Comparison of ENCODE assay signal across 21 cellular contexts in the genomic region with DNA sequence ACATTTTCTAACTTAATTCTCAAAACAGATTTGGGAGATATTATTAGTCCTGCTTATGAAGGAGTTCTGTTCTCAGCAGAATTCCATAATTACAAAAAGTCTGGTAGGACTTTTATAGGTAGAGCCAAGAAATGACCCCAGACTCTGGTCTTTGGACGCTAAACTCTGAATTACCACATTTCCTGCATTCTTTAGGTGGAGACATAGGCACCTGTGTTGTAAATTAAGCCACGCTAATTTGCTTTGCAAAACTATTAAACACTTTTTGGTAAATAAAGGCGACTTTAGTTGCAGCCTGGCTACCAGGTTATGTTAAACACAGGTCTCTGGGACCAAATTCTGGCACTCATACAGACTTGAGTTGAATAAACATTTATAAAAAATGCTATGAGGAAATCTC.
DNase-seq lines count a peak whose midpoint lies in the region; ATAC-seq, FAIRE-seq and TF ChIP-seq lines count a peak whose summit lies in the region.
"Had no signal": no experiment of that assay in that cellular context is flagged by ENCODE, and none has a peak within 500 bp of the region (broad histone marks: within the 10 kb centered on the region; RNA-seq: fewer than 3 reads in every experiment).

No MANE protein-coding gene starts in this region.

- intact Hi-C loops in left ventricle myocardium inferior (cut with micrococcal nuclease) (no loop called here), right cardiac atrium (cut with DNase I) (no loop called here), tibial artery (cut with DNase I; ENCODE audit: low total_unique reads) (loop anchor here (10.0 kb wide), 1 partner anchor 85 kb away; no protein-coding TSS in a partner anchor), kidney (cut with DNase I) (no loop called here)

- no peak overlapping the region for H3K4ac ChIP-seq in mesenchymal stem cell (ENCODE audit: low read depth in 1 of 2, low read length in 2 of 2)

- H3K4me3 Mint-ChIP-seq in WTC11, result peak overlapping the region; percentile 6; the same call in 1 of the 2 replicates
- H3K4me3 Mint-ChIP-seq: activated CD4-positive, alpha-beta T cell treated with anti-CD3 and anti-CD28 coated beads for 36 hours; CD4-positive, CD25-positive, alpha-beta regulatory T cell had no signal

- no peak overlapping the region for H2BK15ac ChIP-seq in mesenchymal stem cell (ENCODE audit: low read depth, poor library complexity, severe bottlenecking)

- CTCF ChIA-PET in WTC11 (lab: Charles Lee), result interaction anchor here (1.0 kb wide), 3 partner anchors 18 to 227 kb away, joined by 3 to 5 read pairs (median 4); no protein-coding TSS in a partner anchor

- DNase-seq in left ventricle myocardium inferior (no peak), right cardiac atrium (no peak), WTC11 (ENCODE audit: low spot score) (no peak), mesenchymal stem cell (no peak), tibial artery (no peak), kidney (no peak), SKM-1 (lab: John Stamatoyannopoulos, UW; ENCODE audit: unreplicated experiment) (no peak)
- DNase-seq: activated CD4-positive, alpha-beta T cell treated with anti-CD3 and anti-CD28 coated beads for 36 hours; activated CD8-positive, alpha-beta memory T cell treated with anti-CD3 and anti-CD28 coated beads, Interleukin-2, amount 50 U/mL, for 4 hours; activated gamma-delta T cell; CD4-positive, CD25-positive, alpha-beta regulatory T cell; DND-41; MG63; NCI-H187; NCI-H446 treated with DMSO at 0.1 percent for 48 hours; stimulated activated naive CD4-positive, alpha-beta T cell treated with Interleukin-2 at 50 U/mL for 16 hours had no signal

- H3K9me3 Mint-ChIP-seq in WTC11, result no peaks in the 10 kb centered on the region
- H3K9me3 Mint-ChIP-seq: CD4-positive, CD25-positive, alpha-beta regulatory T cell had no signal

- H3K36me3 ChIP-seq in left ventricle myocardium inferior, result no peaks in the 10 kb centered on the region
- H3K36me3 ChIP-seq in mesenchymal stem cell (ENCODE audit: control insufficient read depth in 1 of 2, insufficient read depth in 2 of 2, low read depth in 1 of 2, low read length in 2 of 2), result peaks cover 0 to 27% of the 10 kb centered on the region in 2 experiments
- H3K36me3 ChIP-seq in tibial artery, result no peaks in the 10 kb centered on the region
- no peaks in the 10 kb centered on the region for H3K36me3 ChIP-seq in kidney (ENCODE audit: control insufficient read depth in 1 of 2, insufficient read depth in 2 of 2, low read length in 2 of 2)

- no peak overlapping the region for H2BK5ac ChIP-seq in mesenchymal stem cell (ENCODE audit: low read depth, low read length, poor library complexity, severe bottlenecking)

- no peak overlapping the region for H3K9ac ChIP-seq in mesenchymal stem cell (ENCODE audit: low read length)
- H3K9ac ChIP-seq in kidney (ENCODE audit: low read length in 2 of 2), result no peak overlapping the region

- no peak overlapping the region for H3K18ac ChIP-seq in mesenchymal stem cell (ENCODE audit: low read depth in 1 of 2, low read length in 2 of 2)

- no peaks in the 10 kb centered on the region for H3K27me3 ChIP-seq in left ventricle myocardium inferior (ENCODE audit: low read depth)
- H3K27me3 ChIP-seq in right cardiac atrium (ENCODE audit: control insufficient read depth, insufficient read depth), result no peaks in the 10 kb centered on the region
- H3K27me3 ChIP-seq in mesenchymal stem cell (ENCODE audit: control insufficient read depth in 1 of 2, insufficient read depth in 1 of 2, low read length in 2 of 2), result no peaks in the 10 kb centered on the region
- H3K27me3 ChIP-seq in tibial artery, result no peaks in the 10 kb centered on the region
- H3K27me3 ChIP-seq: MG63 had no signal

- no peak overlapping the region for H2AFZ ChIP-seq in mesenchymal stem cell (ENCODE audit: low read depth, low read length)

- H3K27ac Mint-ChIP-seq in WTC11, result peak overlapping the region; percentile 75
- H3K27ac Mint-ChIP-seq: activated CD4-positive, alpha-beta T cell treated with anti-CD3 and anti-CD28 coated beads for 36 hours had no signal

- peak overlapping the region; percentile 88 for H3K27ac ChIP-seq in left ventricle myocardium inferior (replicated peaks)
- no peak overlapping the region for H3K27ac ChIP-seq in right cardiac atrium (ENCODE audit: low read length)
- peak overlapping the region; percentile 13 for H3K27ac ChIP-seq in mesenchymal stem cell (ENCODE audit: low read length, poor library complexity, severe bottlenecking)
- H3K27ac ChIP-seq in tibial artery, result peak overlapping the region; percentile 91 to 93
- peak overlapping the region in 1 of 2 donors; percentile 92 for H3K27ac ChIP-seq in kidney (ENCODE audit: low read depth in 2 of 2, low read length in 2 of 2)

- peaks cover 3% of the 10 kb centered on the region for H3K27me3 Mint-ChIP-seq in WTC11 (ENCODE audit: low read depth)
- H3K27me3 Mint-ChIP-seq: activated CD4-positive, alpha-beta T cell treated with anti-CD3 and anti-CD28 coated beads for 36 hours; CD4-positive, CD25-positive, alpha-beta regulatory T cell had no signal

- peak overlapping the region; percentile 97 for H2AK5ac ChIP-seq in mesenchymal stem cell (ENCODE audit: low read length, severe bottlenecking)

- H3K4me2 ChIP-seq in mesenchymal stem cell (ENCODE audit: low read length, poor library complexity, severe bottlenecking), result no peak overlapping the region

- no peaks in the 10 kb centered on the region for H3K9me3 ChIP-seq in left ventricle myocardium inferior (replicated peaks)
- no peaks in the 10 kb centered on the region for H3K9me3 ChIP-seq in right cardiac atrium (ENCODE audit: control insufficient read depth, low read length)
- H3K9me3 ChIP-seq in mesenchymal stem cell (ENCODE audit: control insufficient read depth, low read length), result no peaks in the 10 kb centered on the region
- no peaks in the 10 kb centered on the region for H3K9me3 ChIP-seq in tibial artery
- H3K9me3 ChIP-seq in kidney (ENCODE audit: control insufficient read depth in 1 of 2, low read length in 2 of 2), result no peaks in the 10 kb centered on the region
- H3K9me3 ChIP-seq: MG63 had no signal

- peaks cover 87% of the 10 kb centered on the region for H3K4me1 Mint-ChIP-seq in WTC11

- 85% methylated on average over 3 of the region's 3 CpGs for WGBS in right cardiac atrium
- whole genome bisulfite sequencing in mesenchymal stem cell, result 67% methylated on average over 2 of the region's 3 CpGs

- no peak overlapping the region for H2BK12ac ChIP-seq in mesenchymal stem cell (ENCODE audit: low read length in 2 of 2)

- no peaks in the 10 kb centered on the region for H3K36me3 Mint-ChIP-seq in WTC11

- no peak overlapping the region for H4K8ac ChIP-seq in mesenchymal stem cell (ENCODE audit: low read length)

- POLR2A ChIA-PET in WTC11 (lab: Charles Lee), result no interaction called here

- H3K79me1 ChIP-seq in mesenchymal stem cell (replicated peaks; ENCODE audit: low read length, poor library complexity, severe bottlenecking), result no peaks in the 10 kb centered on the region

- ATAC-seq in right cardiac atrium (no peak), WTC11 (no peak), HG03469 (IDR thresholded peaks at IDR 0.05; ENCODE audit: unreplicated experiment) (no peak)
- ATAC-seq: activated CD4-positive, alpha-beta T cell treated with anti-CD3 and anti-CD28 coated beads for 36 hours; left lobe of liver had no signal

- H3K4me3 ChIP-seq in left ventricle myocardium inferior, result no peak overlapping the region
- H3K4me3 ChIP-seq in right cardiac atrium (ENCODE audit: low read length), result no peak overlapping the region
- no peak overlapping the region for H3K4me3 ChIP-seq in mesenchymal stem cell (ENCODE audit: insufficient read depth in 1 of 2, low read depth in 1 of 2, low read length in 2 of 2)
- no peak overlapping the region for H3K4me3 ChIP-seq in tibial artery
- H3K4me3 ChIP-seq in kidney (ENCODE audit: low read length in 2 of 2), result no peak overlapping the region
- H3K4me3 ChIP-seq: MG63 had no signal

- H4K91ac ChIP-seq in mesenchymal stem cell (ENCODE audit: low read length), result no peak overlapping the region

- H3K4me1 ChIP-seq in left ventricle myocardium inferior (peaks cover 99% of the 10 kb centered on the region), right cardiac atrium (ENCODE audit: control insufficient read depth, insufficient read depth, low read length) (peaks cover 26% of the 10 kb centered on the region), mesenchymal stem cell (ENCODE audit: control insufficient read depth, insufficient read depth, low read depth, low read length) (peaks cover 40% of the 10 kb centered on the region), tibial artery (peaks cover 0 to 93% (median 66%) of the 10 kb centered on the region in 4 donors), kidney (ENCODE audit: control insufficient read depth in 1 of 2, insufficient read depth in 1 of 2, low read depth in 1 of 2, low read length in 2 of 2) (peaks cover 39 to 58% of the 10 kb centered on the region in 2 donors)

- H3K23ac ChIP-seq in mesenchymal stem cell (ENCODE audit: low read length in 2 of 2), result no peak overlapping the region

- H3K14ac ChIP-seq in mesenchymal stem cell (ENCODE audit: low read length in 2 of 2), result no peak overlapping the region

- no peak overlapping the region for H2BK120ac ChIP-seq in mesenchymal stem cell (ENCODE audit: low read depth, low read length)

- FAIRE-seq in kidney (lab: Jason Lieb, UNC), result no peak
- FAIRE-seq: frontal cortex, HTR-8/SVneo, urothelium cell line had no signal

- no peak for TF ChIP-seq CTCF in left ventricle myocardium inferior (IDR thresholded peaks at IDR 0.05; ENCODE audit: borderline replicate concordance)
- TF ChIP-seq CTCF in WTC11 (IDR thresholded peaks at IDR 0.05), result no peak
- no peak for TF ChIP-seq CTCF in tibial artery (IDR thresholded peaks at IDR 0.05)
- TF ChIP-seq CTCF in kidney (IDR thresholded peaks at IDR 0.05; ENCODE audit: borderline replicate concordance, extremely low read depth, insufficient read depth), result no peak

TF ChIP-seq in WTC11, 78 proteins besides CTCF, POLR2A, EP300 and RAD21:
- TF ChIP-seq NR3C1 (CRISPR knock-in tag; conservative IDR thresholded peaks at IDR 0.05; ENCODE audit: low read depth), result no peak
